19 cellular contexts compared by ENCODE assay signal in the genomic region with DNA sequence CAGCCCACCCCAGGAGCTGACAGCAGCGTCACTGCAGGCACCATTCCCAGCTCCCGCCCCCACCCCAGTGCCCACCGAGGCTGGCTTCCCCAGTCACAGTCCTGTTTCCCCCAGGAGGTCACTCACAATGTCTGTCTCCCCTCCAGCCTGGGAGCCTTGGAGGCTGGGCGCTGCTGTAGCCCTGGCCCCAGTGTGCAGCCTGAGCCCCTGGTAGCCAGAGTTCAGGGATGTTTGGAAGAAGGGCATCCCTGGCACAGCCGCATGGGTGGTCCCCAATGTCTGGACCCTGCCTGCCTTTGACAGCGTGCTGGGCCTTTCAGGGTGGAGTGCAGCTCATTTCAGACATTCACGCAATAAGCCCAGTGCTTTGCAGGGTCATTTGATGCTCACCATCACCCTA. TPM values are rescaled to one million over a fixed set of nuclear protein-coding genes. Genes with fewer than 3 reads are reported as not detected.
"Had no signal": no experiment of that assay in that cellular context is flagged by ENCODE, and none has a peak within 500 bp of the region (broad histone marks: within the 10 kb centered on the region; RNA-seq: fewer than 3 reads in every experiment).

No MANE protein-coding gene starts in this region.

- H3K36me3 Mint-ChIP-seq: activated naive CD4-positive, alpha-beta T cell treated with anti-CD3 and anti-CD28 coated beads, Interleukin-2, amount 10 ng/mL, durations not matched to agents 7 days and 5 days; WTC11 had no signal

- H3K27ac Mint-ChIP-seq: activated CD4-positive, alpha-beta T cell treated with anti-CD3 and anti-CD28 coated beads, Interleukin-2, amount 10 ng/mL, durations not matched to agents 7 days and 5 days; activated naive CD4-positive, alpha-beta T cell treated with anti-CD3 and anti-CD28 coated beads, Interleukin-2, amount 10 ng/mL, durations not matched to agents 7 days and 5 days; activated T-helper 2 cell treated with anti-CD3 and anti-CD28 coated beads, Interferon-gamma antibody, Interleukin-2, Interleukin-4, amounts not matched to agents 10 μg/mL and 5 μg/mL and 100 μg/mL, durations not matched to agents 14 hours and 24 hours and 36 hours; WTC11 had no signal

- H3K27ac ChIP-seq: SK-N-MC had no signal

- ATAC-seq: pancreas, WTC11 had no signal

- H3K36me3 ChIP-seq: pancreas, tibial artery had no signal

- H3K4me3 ChIP-seq: pancreas, SK-N-MC, tibial artery had no signal

- H3K4me3 Mint-ChIP-seq: activated CD4-positive, alpha-beta T cell treated with anti-CD3 and anti-CD28 coated beads, Interleukin-2, amount 10 ng/mL, durations not matched to agents 7 days and 5 days; activated naive CD4-positive, alpha-beta T cell treated with anti-CD3 and anti-CD28 coated beads, Interleukin-2, amount 10 ng/mL, durations not matched to agents 7 days and 5 days; dendritic cell treated with granulocyte-macrophage colony-stimulating factor and Interleukin-4, amounts not matched to agents 40 ng/mL and 50 ng/mL, for 4 days; nephron progenitor cell; WTC11 had no signal

- H3K9me3 ChIP-seq: pancreas, tibial artery had no signal

- H3K27me3 ChIP-seq: pancreas, tibial artery had no signal

- DNase-seq: activated CD4-positive, alpha-beta T cell treated with anti-CD3 and anti-CD28 coated beads, Interleukin-2, amount 10 ng/mL, durations not matched to agents 7 days and 5 days; activated CD8-positive, alpha-beta memory T cell treated with anti-CD3 and anti-CD28 coated beads for 24 hours; activated naive CD4-positive, alpha-beta T cell treated with anti-CD3 and anti-CD28 coated beads, Interleukin-2, amount 10 ng/mL, durations not matched to agents 7 days and 5 days; central memory CD4-positive, alpha-beta T cell; erythroblast; hippocampal formation; mammary epithelial cell; nephron progenitor cell; retina had no signal

RNA-seq across cellular contexts. Expression of gene OMP, which starts 31.6 kb away (rescaled TPM):
- total RNA-seq: activated CD4-positive, alpha-beta T cell treated with anti-CD3 and anti-CD28 coated beads, Interleukin-2, amount 10 ng/mL, durations not matched to agents 7 days and 5 days; activated T-helper 2 cell treated with anti-CD3 and anti-CD28 coated beads, Interferon-gamma antibody, Interleukin-2, Interleukin-4, amounts not matched to agents 10 μg/mL and 5 μg/mL and 100 μg/mL, durations not matched to agents 14 hours and 24 hours and 36 hours; mammary epithelial cell; T-helper 1 cell treated with Interleukin-12 subunit alpha and Interleukin-12 subunit beta and Interleukin-4 antibody, amounts not matched to agents 30 ng/mL and 1 ng/mL, for 36 hours; WTC11 had no signal
- polyA plus RNA-seq: adipose tissue, mammary epithelial cell had no signal

RNA-seq across cellular contexts. Expression of gene B3GNT6, which starts 36.9 kb away (rescaled TPM):
- total RNA-seq: activated CD4-positive, alpha-beta T cell treated with anti-CD3 and anti-CD28 coated beads, Interleukin-2, amount 10 ng/mL, durations not matched to agents 7 days and 5 days; activated T-helper 2 cell treated with anti-CD3 and anti-CD28 coated beads, Interferon-gamma antibody, Interleukin-2, Interleukin-4, amounts not matched to agents 10 μg/mL and 5 μg/mL and 100 μg/mL, durations not matched to agents 14 hours and 24 hours and 36 hours; mammary epithelial cell; mucosa of gallbladder; skeletal muscle tissue; T-helper 1 cell treated with Interleukin-12 subunit alpha and Interleukin-12 subunit beta and Interleukin-4 antibody, amounts not matched to agents 30 ng/mL and 1 ng/mL, for 36 hours had no signal
- polyA plus RNA-seq: mammary epithelial cell, pancreas had no signal
